Comparison of ENCODE assay signal across 30 cellular contexts in the genomic region with DNA sequence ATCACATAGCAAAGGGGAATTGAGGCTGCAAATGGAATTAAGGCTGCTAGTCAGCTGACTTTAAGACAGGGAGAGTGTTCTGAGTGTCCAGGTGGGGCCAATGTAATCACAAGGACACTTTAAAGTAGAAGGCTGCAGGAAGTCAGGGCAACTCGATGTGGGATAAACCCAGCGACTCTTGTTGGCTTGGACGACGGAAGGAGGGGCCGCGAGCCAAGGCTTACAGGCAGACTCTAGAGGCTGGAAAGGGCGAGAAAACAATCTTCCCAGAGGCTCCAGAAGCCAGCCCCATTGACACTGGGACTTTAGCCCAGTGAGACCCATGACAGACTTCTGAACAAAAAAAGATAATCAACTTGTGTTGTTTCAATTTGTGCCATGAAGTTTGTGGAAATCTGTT. TPM values are rescaled to one million over a fixed set of nuclear protein-coding genes. Genes with fewer than 3 reads are reported as not detected.
"Had no signal": no experiment of that assay in that cellular context is flagged by ENCODE, and none has a peak within 500 bp of the region (broad histone marks: within the 10 kb centered on the region; RNA-seq: fewer than 3 reads in every experiment).

No MANE protein-coding gene starts in this region.

- ATAC-seq: activated CD8-positive, alpha-beta memory T cell treated with anti-CD3 and anti-CD28 coated beads, Interleukin-2, amount 10 ng/mL, durations not matched to agents 7 days and 5 days; activated CD8-positive, alpha-beta T cell treated with anti-CD3 and anti-CD28 coated beads, Interleukin-2, amount 10 ng/mL, durations not matched to agents 7 days and 5 days; activated naive CD8-positive, alpha-beta T cell treated with anti-CD3 and anti-CD28 coated beads, Interleukin-2, amount 50 U/mL, for 24 hours; activated T-cell treated with anti-CD3 and anti-CD28 coated beads, Interleukin-2, amount 50 U/mL, for 72 hours; WTC11 had no signal

- H3K9me3 ChIP-seq: neutrophil, prostate gland, SK-N-SH, thoracic aorta, vagina had no signal

- H3K4me1 ChIP-seq: prostate gland had no signal

- H3K27ac ChIP-seq: epithelial cell of prostate, hepatocyte, neutrophil, prostate gland had no signal

- H3K27me3 Mint-ChIP-seq: activated CD8-positive, alpha-beta memory T cell treated with anti-CD3 and anti-CD28 coated beads, Interleukin-2, amount 10 ng/mL, durations not matched to agents 7 days and 5 days; activated naive CD8-positive, alpha-beta T cell treated with anti-CD3 and anti-CD28 coated beads, Interleukin-2, amount 50 U/mL, for 24 hours; naive B cell; type B pancreatic cell had no signal

- H3K36me3 ChIP-seq: prostate gland had no signal

- H3K4me3 ChIP-seq: hepatocyte, prostate gland, thoracic aorta, vagina had no signal

- DNase-seq: activated CD4-positive, alpha-beta T cell treated with anti-CD3 and anti-CD28 coated beads for 1 hour; activated CD8-positive, alpha-beta memory T cell treated with anti-CD3 and anti-CD28 coated beads, Interleukin-2, amount 10 ng/mL, durations not matched to agents 7 days and 5 days; activated CD8-positive, alpha-beta T cell treated with anti-CD3 and anti-CD28 coated beads, Interleukin-2, amount 10 ng/mL, durations not matched to agents 7 days and 5 days; activated effector memory CD4-positive, alpha-beta T cell treated with Interleukin-2 at 50 U/mL for 16 hours; activated naive CD4-positive, alpha-beta T cell treated with anti-CD3 and anti-CD28 coated beads, Interleukin-2, amount 50 U/mL, for 16 hours; activated naive CD8-positive, alpha-beta T cell treated with anti-CD3 and anti-CD28 coated beads, Interleukin-2, amount 50 U/mL, for 24 hours; activated T-cell treated with anti-CD3 and anti-CD28 coated beads for 4 hours; activated T-cell treated with anti-CD3 and anti-CD28 coated beads, Interleukin-2, amount 50 U/mL, for 72 hours; amygdala; dermis blood vessel endothelial cell; effector CD8-positive, alpha-beta T cell; islet precursor cell; mammary epithelial cell; naive B cell; nephron progenitor cell; SK-N-SH; stimulated activated CD4-positive, alpha-beta T cell treated with anti-CD3 and anti-CD28 coated beads, Interleukin-2, amount 100 ng/mL, for 48 hours; stimulated activated naive CD4-positive, alpha-beta T cell treated with Interleukin-2 at 50 U/mL for 16 hours; SW 1271 had no signal

- H3K27ac Mint-ChIP-seq: activated CD8-positive, alpha-beta memory T cell treated with anti-CD3 and anti-CD28 coated beads, Interleukin-2, amount 10 ng/mL, durations not matched to agents 7 days and 5 days; activated CD8-positive, alpha-beta T cell treated with anti-CD3 and anti-CD28 coated beads, Interleukin-2, amount 10 ng/mL, durations not matched to agents 7 days and 5 days; activated naive CD8-positive, alpha-beta T cell treated with anti-CD3 and anti-CD28 coated beads, Interleukin-2, amount 50 U/mL, for 24 hours; activated T-cell treated with anti-CD3 and anti-CD28 coated beads, Interleukin-2, amount 50 U/mL, for 72 hours; nephron progenitor cell; T-helper 1 cell treated with Interleukin-12 subunit alpha and Interleukin-12 subunit beta and Interleukin-4 antibody, amounts not matched to agents 30 μg/mL and 1 μg/mL, for 36 hours; type B pancreatic cell; WTC11 had no signal

- H3K4me3 Mint-ChIP-seq: activated CD8-positive, alpha-beta memory T cell treated with anti-CD3 and anti-CD28 coated beads, Interleukin-2, amount 10 ng/mL, durations not matched to agents 7 days and 5 days; activated CD8-positive, alpha-beta T cell treated with anti-CD3 and anti-CD28 coated beads, Interleukin-2, amount 10 ng/mL, durations not matched to agents 7 days and 5 days; activated naive CD8-positive, alpha-beta T cell treated with anti-CD3 and anti-CD28 coated beads, Interleukin-2, amount 50 U/mL, for 24 hours; activated T-cell treated with anti-CD3 and anti-CD28 coated beads, Interleukin-2, amount 50 U/mL, for 72 hours; naive B cell; nephron progenitor cell; T-helper 1 cell treated with Interleukin-12 subunit alpha and Interleukin-12 subunit beta and Interleukin-4 antibody, amounts not matched to agents 30 μg/mL and 1 μg/mL, for 36 hours; type B pancreatic cell; WTC11 had no signal

- H3K27me3 ChIP-seq: hepatocyte, neutrophil, vagina had no signal

- H3K4me1 Mint-ChIP-seq: activated naive CD8-positive, alpha-beta T cell treated with anti-CD3 and anti-CD28 coated beads, Interleukin-2, amount 50 U/mL, for 24 hours had no signal

- H3K36me3 Mint-ChIP-seq: activated CD8-positive, alpha-beta memory T cell treated with anti-CD3 and anti-CD28 coated beads, Interleukin-2, amount 10 ng/mL, durations not matched to agents 7 days and 5 days had no signal

RNA-seq across cellular contexts. Expression of gene MUSTN1, which starts 12.9 kb away (rescaled TPM):
- total RNA-seq: bronchial epithelial cell, dermis blood vessel endothelial cell, frontal cortex, mammary epithelial cell had no signal

RNA-seq across cellular contexts. Expression of gene ITIH3, which starts 53.1 kb away (rescaled TPM):
- total RNA-seq: activated CD8-positive, alpha-beta memory T cell treated with anti-CD3 and anti-CD28 coated beads, Interleukin-2, amount 10 ng/mL, durations not matched to agents 7 days and 5 days; activated CD8-positive, alpha-beta T cell treated with anti-CD3 and anti-CD28 coated beads, Interleukin-2, amount 10 ng/mL, durations not matched to agents 7 days and 5 days; activated T-cell treated with anti-CD3 and anti-CD28 coated beads, Interleukin-2, amount 50 U/mL, for 72 hours; bronchial epithelial cell; frontal cortex; mammary epithelial cell had no signal
- polyA plus RNA-seq: mammary epithelial cell had no signal
